ENCODE assay signal across 8 cellular contexts in genomic region chr22:46052801-46053562, GRCh38.
DNase-seq lines count a peak whose midpoint lies in the region; ATAC-seq and TF ChIP-seq lines count a peak whose summit lies in the region.

No MANE protein-coding gene starts in this region.

- peak overlapping the region; percentile 94 for H3K4me3 Mint-ChIP-seq in dendritic cell treated with granulocyte-macrophage colony-stimulating factor and Interleukin-4, amounts not matched to agents 40 ng/mL and 50 ng/mL, for 4 days
- H3K4me3 Mint-ChIP-seq in mesothelial cell of epicardium, result no peak overlapping the region
- H3K4me3 Mint-ChIP-seq in type B pancreatic cell, result peak overlapping the region; percentile 51

- no peaks in the 10 kb centered on the region for H3K9me3 ChIP-seq in SK-N-MC (ENCODE audit: low read depth, low read length)

- no peak for ATAC-seq in HG02973 (IDR thresholded peaks at IDR 0.05; ENCODE audit: unreplicated experiment)

- TF ChIP-seq CTCF in mesothelial cell of epicardium (IDR thresholded peaks at IDR 0.05; ENCODE audit: unreplicated experiment) (no peak), type B pancreatic cell (conservative IDR thresholded peaks at IDR 0.05) (no peak)

- no peaks in the 10 kb centered on the region for H3K36me3 ChIP-seq in SK-N-MC (ENCODE audit: insufficient read depth, low read length)

- peak overlapping the region; percentile 95 for H3K27ac ChIP-seq in SK-N-MC

- peak overlapping the region; percentile 86 for H3K4me3 ChIP-seq in SK-N-MC

- H3K4me1 Mint-ChIP-seq in dendritic cell treated with granulocyte-macrophage colony-stimulating factor and Interleukin-4, amounts not matched to agents 40 ng/mL and 50 ng/mL, for 4 days (ENCODE audit: low read depth), result peaks cover 75% of the 10 kb centered on the region
- H3K4me1 Mint-ChIP-seq in mesothelial cell of epicardium, result peaks cover 8% of the 10 kb centered on the region
- peaks cover 8% of the 10 kb centered on the region for H3K4me1 Mint-ChIP-seq in type B pancreatic cell (ENCODE audit: unreplicated experiment)

- peak; percentile 49 for DNase-seq in stimulated activated CD4-positive, alpha-beta T cell treated with anti-CD3 and anti-CD28 coated beads, Interleukin-15, amount 100 ng/mL, for 24 hours
- DNase-seq in stimulated activated CD4-positive, alpha-beta T cell treated with anti-CD3 and anti-CD28 coated beads, Interleukin-4, amount 100 ng/mL, for 24 hours, result no peak
- DNase-seq in SK-N-MC (ENCODE audit: low read depth, low spot score) (no peak), mesothelial cell of epicardium (ENCODE audit: low spot score in 2 of 2, unreplicated experiment in 2 of 2) (no peak), type B pancreatic cell (ENCODE audit: extremely low spot score, unreplicated experiment) (no peak), iPS-NIHi7 (ENCODE audit: extremely low spot score) (no peak)

- H3K27me3 Mint-ChIP-seq in dendritic cell treated with granulocyte-macrophage colony-stimulating factor and Interleukin-4, amounts not matched to agents 40 ng/mL and 50 ng/mL, for 4 days, result no peaks in the 10 kb centered on the region
- H3K27me3 Mint-ChIP-seq in mesothelial cell of epicardium (ENCODE audit: low read depth) (no peaks in the 10 kb centered on the region), type B pancreatic cell (peaks cover 31% of the 10 kb centered on the region)

- peak overlapping the region; percentile 96 for H3K27ac Mint-ChIP-seq in dendritic cell treated with granulocyte-macrophage colony-stimulating factor and Interleukin-4, amounts not matched to agents 40 ng/mL and 50 ng/mL, for 4 days
- H3K27ac Mint-ChIP-seq in mesothelial cell of epicardium, result peak overlapping the region; percentile 56
- H3K27ac Mint-ChIP-seq in type B pancreatic cell, result no peak overlapping the region

- intact Hi-C loops in dendritic cell treated with granulocyte-macrophage colony-stimulating factor and Interleukin-4, amounts not matched to agents 40 ng/mL and 50 ng/mL, for 4 days (cut with micrococcal nuclease), result no loop called here

- H3K9me3 Mint-ChIP-seq in dendritic cell treated with granulocyte-macrophage colony-stimulating factor and Interleukin-4, amounts not matched to agents 40 ng/mL and 50 ng/mL, for 4 days, result no peaks in the 10 kb centered on the region
- H3K9me3 Mint-ChIP-seq in mesothelial cell of epicardium, result no peaks in the 10 kb centered on the region
- no peaks in the 10 kb centered on the region for H3K9me3 Mint-ChIP-seq in type B pancreatic cell

- H3K9ac ChIP-seq in SK-N-MC (ENCODE audit: insufficient read length), result peak overlapping the region; percentile 85

- peaks cover 52% of the 10 kb centered on the region for H3K36me3 Mint-ChIP-seq in dendritic cell treated with granulocyte-macrophage colony-stimulating factor and Interleukin-4, amounts not matched to agents 40 ng/mL and 50 ng/mL, for 4 days (ENCODE audit: low read depth)
- peaks cover 2% of the 10 kb centered on the region for H3K36me3 Mint-ChIP-seq in mesothelial cell of epicardium
- no peaks in the 10 kb centered on the region for H3K36me3 Mint-ChIP-seq in type B pancreatic cell
